ENCODE assay signal across 29 cellular contexts in the genomic region with DNA sequence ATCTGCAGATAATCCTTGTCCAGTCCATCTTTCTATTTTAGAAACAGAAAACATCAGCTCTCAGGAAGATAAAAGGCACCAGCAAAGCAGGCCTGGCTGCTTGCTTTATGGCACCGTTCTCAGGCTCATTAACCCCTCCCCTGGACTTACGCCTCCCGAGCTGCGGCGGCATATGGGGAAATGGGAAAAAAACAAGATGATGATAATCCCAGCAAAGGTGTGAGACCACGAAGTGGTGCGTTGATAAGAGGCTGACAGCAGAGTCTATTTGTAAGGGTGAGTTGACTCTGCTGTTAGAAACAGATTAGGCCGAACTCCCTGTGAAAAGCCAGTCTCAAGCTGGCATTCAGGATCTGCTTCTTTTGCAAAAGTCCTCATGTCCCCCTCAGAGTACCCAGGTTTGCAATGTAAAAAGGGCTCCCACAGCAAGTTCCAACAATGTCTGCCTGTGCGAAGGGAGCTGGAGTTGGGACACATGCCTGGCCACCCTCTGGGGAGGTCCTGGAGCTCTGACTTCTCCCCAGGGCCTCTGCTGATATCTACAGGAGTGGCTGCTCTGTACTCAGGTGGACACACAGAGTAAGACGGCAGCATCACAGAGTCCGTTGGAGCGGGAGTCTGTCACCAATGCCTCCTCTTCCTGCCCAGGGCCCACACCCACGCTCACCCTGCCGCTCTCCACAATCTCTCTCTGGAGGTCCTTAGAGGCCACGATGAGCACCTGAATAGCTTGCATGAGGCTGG. TPM values are rescaled to one million over a fixed set of nuclear protein-coding genes. Genes with fewer than 3 reads are reported as not detected.
"Had no signal": no experiment of that assay in that cellular context is flagged by ENCODE, and none has a peak within 500 bp of the region (broad histone marks: within the 10 kb centered on the region; RNA-seq: fewer than 3 reads in every experiment).

No MANE protein-coding gene starts in this region.

- H3K4me1 ChIP-seq: ascending aorta, esophagus muscularis mucosa, pancreas, right lobe of liver, stomach, suprapubic skin, tibial nerve had no signal

- ATAC-seq: activated CD8-positive, alpha-beta T cell treated with anti-CD3 and anti-CD28 coated beads, Interleukin-2, amount 10 ng/mL, durations not matched to agents 7 days and 5 days; effector memory CD8-positive, alpha-beta T cell; left lobe of liver; natural killer cell treated with Interleukin-12 subunit alpha and Interleukin-12 subunit beta and Interleukin-15 and Interleukin-18, amount 100 ng/mL, for 72 hours; pancreas; right lobe of liver; stimulated activated memory B cell treated with anti-CD40 and anti-IgM and Interleukin-4, amounts not matched to agents 10 μg/mL and 1 μg/mL and 100 μg/mL, for 72 hours; T-helper 17 cell had no signal

- H3K9me3 ChIP-seq: ascending aorta, esophagus muscularis mucosa, pancreas, right lobe of liver, stomach, suprapubic skin, tibial nerve had no signal

- DNase-seq: activated CD4-positive, alpha-beta T cell treated with anti-CD3 and anti-CD28 coated beads, Interleukin-2, amount 50 U/mL, for 1 hour; activated CD4-positive, CD25-positive, alpha-beta regulatory T cell treated with anti-CD3 and anti-CD28 coated beads, Interleukin-2, amount 50 U/mL, for 72 hours; activated CD8-positive, alpha-beta T cell treated with anti-CD3 and anti-CD28 coated beads, Interleukin-2, amount 10 ng/mL, durations not matched to agents 7 days and 5 days; activated gamma-delta T cell treated with Interleukin-2 at 50 U/mL for 16 hours; brain microvascular endothelial cell; effector memory CD8-positive, alpha-beta T cell; glutamatergic neuron; islet precursor cell; midbrain; stimulated activated CD4-positive, alpha-beta T cell treated with anti-CD3 and anti-CD28 coated beads, Interleukin-15, amount 100 ng/mL, for 24 hours; stomach; SW 1271; T-helper 17 cell had no signal

- H3K36me3 ChIP-seq: brain microvascular endothelial cell, pancreas had no signal

- H3K4me3 ChIP-seq: ascending aorta, esophagus muscularis mucosa, pancreas, right lobe of liver, skin epidermis, stomach, suprapubic skin, tibial nerve had no signal

- H3K27ac ChIP-seq: ascending aorta, brain microvascular endothelial cell, esophagus muscularis mucosa, pancreas, right lobe of liver, skin epidermis, stomach, suprapubic skin, tibial nerve had no signal

- H3K27me3 ChIP-seq: ascending aorta, brain microvascular endothelial cell, esophagus muscularis mucosa, pancreas, right lobe of liver, stomach, suprapubic skin, tibial nerve had no signal

- FAIRE-seq: colon, frontal cortex, pancreas had no signal

RNA-seq across cellular contexts. Expression of a gene that starts 54.3 kb away (rescaled TPM):
- total RNA-seq: activated CD8-positive, alpha-beta T cell treated with anti-CD3 and anti-CD28 coated beads, Interleukin-2, amount 10 ng/mL, durations not matched to agents 7 days and 5 days; activated T-helper 1 cell treated with anti-CD3 and anti-CD28 coated beads, Interleukin-12 subunit alpha, Interleukin-12 subunit beta, Interleukin-2, Interleukin-4 antibody, amounts not matched to agents 30 ng/mL and 10 ng/mL and 1 ng/mL, durations not matched to agents 14 hours and 24 hours and 36 hours; ascending aorta; dermis microvascular lymphatic vessel endothelial cell; esophagus muscularis mucosa; frontal cortex; left lobe of liver; lung microvascular endothelial cell; natural killer cell treated with Interleukin-12 subunit alpha and Interleukin-12 subunit beta and Interleukin-15 and Interleukin-18, amount 100 ng/mL, for 72 hours; pancreas; right lobe of liver; suprapubic skin; T-helper 17 cell; tibial nerve; urinary bladder had no signal
- polyA plus RNA-seq: stomach had no signal
